In genomic region chr14:30982583-30982982, GRCh38 we compare ENCODE assay signal across 19 cellular contexts.
"Had no signal": no experiment of that assay in that cellular context is flagged by ENCODE, and none has a peak within 500 bp of the region (broad histone marks: within the 10 kb centered on the region; RNA-seq: fewer than 3 reads in every experiment).

No MANE protein-coding gene starts in this region.

- H3K27ac Mint-ChIP-seq: activated naive CD4-positive, alpha-beta T cell treated with anti-CD3 and anti-CD28 coated beads for 36 hours; activated T-helper 2 cell treated with anti-CD3 and anti-CD28 coated beads, Interferon-gamma antibody, Interleukin-2, Interleukin-4, amounts not matched to agents 10 μg/mL and 5 μg/mL and 100 μg/mL, durations not matched to agents 14 hours and 24 hours and 36 hours; immature natural killer cell; nephron; stimulated activated naive CD8-positive, alpha-beta T cell treated with anti-CD3 and anti-CD28 coated beads, Interleukin-15, amount 100 ng/mL, for 72 hours; type B pancreatic cell had no signal

- ATAC-seq: right cardiac atrium; stimulated activated naive CD8-positive, alpha-beta T cell treated with anti-CD3 and anti-CD28 coated beads, Interleukin-15, amount 100 ng/mL, for 72 hours had no signal

- H3K36me3 Mint-ChIP-seq: immature natural killer cell had no signal

- H3K4me3 Mint-ChIP-seq: activated naive CD4-positive, alpha-beta T cell treated with anti-CD3 and anti-CD28 coated beads for 36 hours; immature natural killer cell; nephron; stimulated activated naive CD8-positive, alpha-beta T cell treated with anti-CD3 and anti-CD28 coated beads, Interleukin-15, amount 100 ng/mL, for 72 hours; type B pancreatic cell had no signal

- H3K4me1 ChIP-seq: breast epithelium had no signal

- DNase-seq: activated CD4-positive, alpha-beta T cell treated with anti-CD3 and anti-CD28 coated beads for 1 hour; activated CD4-positive, alpha-beta T cell treated with anti-CD3 and anti-CD28 coated beads, Interleukin-2, amount 50 U/mL, for 48 hours; activated naive CD4-positive, alpha-beta T cell treated with anti-CD3 and anti-CD28 coated beads for 36 hours; cerebellar nuclear complex; effector CD8-positive, alpha-beta T cell; esophagus squamous epithelium; immature natural killer cell; mesendoderm; nucleus accumbens; posterior cingulate gyrus; right cardiac atrium; stimulated activated naive CD8-positive, alpha-beta T cell treated with anti-CD3 and anti-CD28 coated beads, Interleukin-15, amount 100 ng/mL, for 72 hours had no signal

- H3K27me3 Mint-ChIP-seq: stimulated activated naive CD8-positive, alpha-beta T cell treated with anti-CD3 and anti-CD28 coated beads, Interleukin-15, amount 100 ng/mL, for 72 hours; type B pancreatic cell had no signal

- H3K36me3 ChIP-seq: ascending aorta, breast epithelium had no signal

- H3K9me3 Mint-ChIP-seq: activated naive CD4-positive, alpha-beta T cell treated with anti-CD3 and anti-CD28 coated beads for 36 hours; activated T-helper 2 cell treated with anti-CD3 and anti-CD28 coated beads, Interferon-gamma antibody, Interleukin-2, Interleukin-4, amounts not matched to agents 10 μg/mL and 5 μg/mL and 100 μg/mL, durations not matched to agents 14 hours and 24 hours and 36 hours; immature natural killer cell; nephron; stimulated activated naive CD8-positive, alpha-beta T cell treated with anti-CD3 and anti-CD28 coated beads, Interleukin-15, amount 100 ng/mL, for 72 hours; type B pancreatic cell had no signal

- H3K4me3 ChIP-seq: ascending aorta, breast epithelium, esophagus squamous epithelium, smooth muscle cell had no signal

- H3K27me3 ChIP-seq: ascending aorta, breast epithelium, esophagus squamous epithelium had no signal

- FAIRE-seq: endothelial cell of umbilical vein had no signal

- H3K27ac ChIP-seq: ascending aorta, breast epithelium, esophagus squamous epithelium had no signal

- H3K9me3 ChIP-seq: ascending aorta, breast epithelium, esophagus squamous epithelium had no signal
